Comparison of ENCODE assay signal across 8 cellular contexts in the genomic region with DNA sequence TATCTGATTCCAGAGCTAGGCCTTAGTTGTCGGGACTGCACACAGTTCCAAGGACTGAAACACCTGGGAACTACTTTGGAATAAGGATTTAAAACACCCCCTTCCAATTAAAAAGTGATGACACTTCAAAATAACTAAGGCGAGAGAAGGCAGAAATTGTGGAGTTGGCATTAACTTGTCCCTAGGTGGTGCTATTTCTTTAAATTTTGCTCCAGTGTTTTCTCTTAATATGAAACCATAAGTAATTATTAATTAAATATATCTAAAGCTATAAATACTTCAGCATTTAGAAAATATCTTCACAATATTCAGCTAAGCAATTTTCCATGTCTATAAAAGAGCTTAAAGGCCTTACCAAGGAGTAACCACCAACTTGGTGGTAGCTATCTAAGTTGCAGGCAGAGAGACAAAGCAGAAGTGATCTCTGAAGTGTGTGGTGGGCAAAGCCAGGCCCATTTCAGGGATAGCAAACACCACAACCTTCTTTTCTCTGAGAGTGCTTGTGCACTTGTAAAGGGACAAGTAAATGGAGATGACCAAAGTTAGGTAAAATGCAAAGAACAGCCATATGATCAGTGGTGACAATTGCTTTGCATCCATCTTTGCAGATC.
DNase-seq lines count a peak whose midpoint lies in the region; ATAC-seq and TF ChIP-seq lines count a peak whose summit lies in the region.

No MANE protein-coding gene starts in this region.

- H3K36me3 ChIP-seq in heart right ventricle (peaks cover 0 to 19% (median 0%) of the 10 kb centered on the region in 9 donors), liver (ENCODE audit: control insufficient read depth in 4 of 4, insufficient read depth in 3 of 4, low read depth in 1 of 4, low read length in 3 of 4) (peaks cover 0 to 2% (median 0%) of the 10 kb centered on the region in 4 donors)

- no peaks in the 10 kb centered on the region for H3K36me3 Mint-ChIP-seq in HFFc6 (ENCODE audit: low read depth)
- peaks cover 5% of the 10 kb centered on the region for H3K36me3 Mint-ChIP-seq in brain

- H3K9me3 ChIP-seq in heart right ventricle: no peaks in the 10 kb centered on the region
- no peaks in the 10 kb centered on the region for H3K9me3 ChIP-seq in liver (ENCODE audit: control insufficient read depth in 4 of 4, low read length in 3 of 4)

- intact Hi-C loops in heart right ventricle (cut with DNase I) (loop anchor here (1.0 to 10.0 kb wide), 12 partner anchors 51 to 267 kb away; a partner anchor contains a TSS), left cardiac atrium (cut with DNase I) (loop anchor here in 1 of 2 donors (2.0 to 5.0 kb wide), 4 partner anchors 54 to 265 kb away; a partner anchor contains a TSS)

- H3K27me3 Mint-ChIP-seq in HFFc6 (ENCODE audit: insufficient read depth) (peaks cover 1% of the 10 kb centered on the region), brain (no peaks in the 10 kb centered on the region)

- whole genome bisulfite sequencing in heart right ventricle, 2 donors: 4 to 5% methylated on average over 2 of the region's 2 CpGs
- WGBS in liver: 4% methylated on average over 2 of the region's 2 CpGs

- H3K4me1 ChIP-seq in heart right ventricle (peaks cover 6 to 21% (median 12%) of the 10 kb centered on the region in 9 donors), liver (ENCODE audit: control insufficient read depth in 4 of 4, insufficient read depth in 4 of 4, low read length in 3 of 4) (peaks cover 1 to 10% (median 6%) of the 10 kb centered on the region in 4 donors)

- H3K27ac Mint-ChIP-seq in HFFc6: no peak overlapping the region
- peak overlapping the region in 2 of 5 experiments; percentile 52 to 61 for H3K27ac Mint-ChIP-seq in brain

- H3K27me3 ChIP-seq in heart right ventricle: no peaks in the 10 kb centered on the region
- H3K27me3 ChIP-seq in liver (ENCODE audit: control insufficient read depth in 4 of 4, insufficient read depth in 4 of 4, low read length in 3 of 4): no peaks in the 10 kb centered on the region

- ATAC-seq in heart right ventricle (peak in 2 of 8 donors; percentile 43 to 58), left cardiac atrium (no peak), GM18520 (IDR thresholded peaks at IDR 0.05; ENCODE audit: unreplicated experiment) (no peak)

- H3K4me1 Mint-ChIP-seq in HFFc6 (ENCODE audit: low read depth) (peaks cover 13% of the 10 kb centered on the region), brain (peaks cover 10% of the 10 kb centered on the region)

- H3K27ac ChIP-seq in heart right ventricle (no peak overlapping the region), liver (ENCODE audit: low read depth in 1 of 2, low read length in 2 of 2) (no peak overlapping the region)

- DNase-seq in heart right ventricle: no peak
- DNase-seq in left cardiac atrium: no peak
- DNase-seq in HFFc6: no peak
- DNase-seq in NCI-H526 treated with DMSO at 0.1 percent for 48 hours (lab: John Stamatoyannopoulos, UW): peak; percentile 21
- no peak for DNase-seq in stimulated activated CD4-positive, alpha-beta T cell treated with anti-CD3 and anti-CD28 coated beads, Interleukin-4, amount 100 ng/mL, for 4 hours

- no peak overlapping the region for H3K9ac ChIP-seq in liver (ENCODE audit: low read depth in 1 of 2, low read length in 2 of 2)

- no peak overlapping the region for H3K4me3 Mint-ChIP-seq in HFFc6
- no peak overlapping the region for H3K4me3 Mint-ChIP-seq in brain

- TF ChIP-seq CTCF in heart right ventricle (IDR thresholded peaks at IDR 0.05) (peak; percentile 41 to 86 (median 72)), HFFc6 (IDR thresholded peaks at IDR 0.05) (peak; percentile 84), brain (conservative IDR thresholded peaks at IDR 0.05) (peak; percentile 87 to 88), liver (IDR thresholded peaks at IDR 0.05; ENCODE audit: low read depth, low read length, missing input control) (peak; percentile 64)

- H3K4me3 ChIP-seq in heart right ventricle (no peak overlapping the region), liver (ENCODE audit: low read depth in 1 of 3, low read length in 3 of 3) (no peak overlapping the region)

- peak; percentile 83 to 84 for TF ChIP-seq RAD21 in liver (IDR thresholded peaks at IDR 0.05)

- H3K9me3 Mint-ChIP-seq in HFFc6 (no peaks in the 10 kb centered on the region), brain (no peaks in the 10 kb centered on the region)

TF ChIP-seq in liver, 16 proteins besides CTCF, POLR2A, EP300 and RAD21:
- TF ChIP-seq TAF1 (conservative IDR thresholded peaks at IDR 0.05) (no peak), YY1 (IDR thresholded peaks at IDR 0.05) (peak; percentile 18)
